Comparison of ENCODE assay signal across 8 cellular contexts in genomic region chr1:91502882-91503184, GRCh38. TPM values are rescaled to one million over a fixed set of nuclear protein-coding genes. Genes with fewer than 3 reads are reported as not detected.
DNase-seq lines count a peak whose midpoint lies in the region; ATAC-seq, FAIRE-seq and TF ChIP-seq lines count a peak whose summit lies in the region.

No MANE protein-coding gene starts in this region.

- no peaks in the 10 kb centered on the region for H3K9me3 ChIP-seq in neuron (ENCODE audit: low read length)

- H3K4me3 ChIP-seq in WI38 (ENCODE audit: low read depth, low read length): no peak overlapping the region
- peak overlapping the region; percentile 58 for H3K4me3 ChIP-seq in neuron (ENCODE audit: low read length)

- H3K36me3 ChIP-seq in neuron (ENCODE audit: insufficient read depth, low read length): peaks cover 2% of the 10 kb centered on the region

- TF ChIP-seq POLR2A in H54 (IDR thresholded peaks at IDR 0.05; ENCODE audit: low read depth, low read length): no peak

- no peak for ATAC-seq in GM19452 (IDR thresholded peaks at IDR 0.05; ENCODE audit: unreplicated experiment)
- no peak for ATAC-seq in HG02763 (IDR thresholded peaks at IDR 0.05; ENCODE audit: unreplicated experiment)

- DNase-seq in NCI-H510A treated with DMSO at 0.1 percent for 48 hours (lab: John Stamatoyannopoulos, UW) (peak; percentile 68), NCI-H510A (lab: John Stamatoyannopoulos, UW) (no peak), M059J (ENCODE audit: low read depth) (peak; percentile 46), H54 (ENCODE audit: insufficient read length, low spot score) (no peak)

- 0 out of 2 replicates have a peak, but pooled peaks have one; percentile 20 for TF ChIP-seq CTCF in WI38 (IDR thresholded peaks at IDR 0.05; ENCODE audit: low read depth, low read length)

- no peak overlapping the region for H2AFZ ChIP-seq in neuron (ENCODE audit: low read depth, low read length)

- FAIRE-seq in H54 (lab: Jason Lieb, UNC): no peak

- H3K4me1 ChIP-seq in neuron (ENCODE audit: insufficient read depth, low read length): peaks cover 21% of the 10 kb centered on the region

- no peaks in the 10 kb centered on the region for H3K27me3 ChIP-seq in neuron (ENCODE audit: insufficient read depth, low read length)

RNA-seq across cellular contexts. Expression of gene CDC7, which starts 2.2 kb away (rescaled TPM):
- 14.7 and 26.0 TPM in 2 replicates for total RNA-seq in M059J (2014; rRNA removed; shearing (Covaris generic))

Comparison
In these comparisons a context has a peak if more than half of its experiments do, and no peak if none do; other contexts are left out.
1. DNase-seq: peak in NCI-H510A treated with DMSO at 0.1 percent for 48 hours (single experiment) and M059J (single experiment); none in NCI-H510A (single experiment) and H54 (single experiment).